In genomic region chr3:45258317-45258716, GRCh38 we compare ENCODE assay signal across 20 cellular contexts.
"Had no signal": no experiment of that assay in that cellular context is flagged by ENCODE, and none has a peak within 500 bp of the region (broad histone marks: within the 10 kb centered on the region; RNA-seq: fewer than 3 reads in every experiment).

No MANE protein-coding gene starts in this region.

- H3K27me3 Mint-ChIP-seq: activated naive CD8-positive, alpha-beta T cell had no signal

- H3K4me1 Mint-ChIP-seq: activated CD4-positive, alpha-beta T cell treated with anti-CD3 and anti-CD28 coated beads, Interleukin-2, amount 10 ng/mL, durations not matched to agents 7 days and 5 days; brain; central memory CD8-positive, alpha-beta T cell had no signal

- DNase-seq: activated CD4-positive, alpha-beta T cell treated with anti-CD3 and anti-CD28 coated beads, Interleukin-2, amount 10 ng/mL, durations not matched to agents 7 days and 5 days; activated CD8-positive, alpha-beta memory T cell treated with anti-CD3 and anti-CD28 coated beads, Interleukin-2, amount 50 U/mL, for 48 hours; activated gamma-delta T cell treated with Interleukin-2 at 50 U/mL for 16 hours; amygdala; effector memory CD8-positive, alpha-beta T cell; heart left ventricle; islet precursor cell; midbrain; right cardiac atrium; stimulated activated CD4-positive, alpha-beta T cell treated with anti-CD3 and anti-CD28 coated beads, Interleukin-15, amount 100 ng/mL, for 24 hours; stimulated activated CD4-positive, alpha-beta T cell treated with anti-CD3 and anti-CD28 coated beads, Interleukin-4, amount 100 ng/mL, for 1 hour; stimulated activated naive CD4-positive, alpha-beta T cell; substantia nigra had no signal

- H3K4me3 Mint-ChIP-seq: activated CD4-positive, alpha-beta T cell treated with anti-CD3 and anti-CD28 coated beads, Interleukin-2, amount 10 ng/mL, durations not matched to agents 7 days and 5 days; activated naive CD8-positive, alpha-beta T cell; brain; central memory CD8-positive, alpha-beta T cell; effector memory CD8-positive, alpha-beta T cell had no signal

- H3K36me3 Mint-ChIP-seq: activated naive CD8-positive, alpha-beta T cell; brain had no signal

- ATAC-seq: effector memory CD8-positive, alpha-beta T cell; heart left ventricle; right cardiac atrium had no signal

- H3K9me3 ChIP-seq: heart left ventricle, prostate gland, tibial nerve, vagina had no signal

- H3K27ac Mint-ChIP-seq: activated CD4-positive, alpha-beta T cell treated with anti-CD3 and anti-CD28 coated beads, Interleukin-2, amount 10 ng/mL, durations not matched to agents 7 days and 5 days; activated naive CD8-positive, alpha-beta T cell; brain; effector memory CD8-positive, alpha-beta T cell had no signal

- H3K4me3 ChIP-seq: heart left ventricle, prostate gland, skin epidermis, tibial nerve, vagina had no signal
